27 cellular contexts compared by ENCODE assay signal in the genomic region with DNA sequence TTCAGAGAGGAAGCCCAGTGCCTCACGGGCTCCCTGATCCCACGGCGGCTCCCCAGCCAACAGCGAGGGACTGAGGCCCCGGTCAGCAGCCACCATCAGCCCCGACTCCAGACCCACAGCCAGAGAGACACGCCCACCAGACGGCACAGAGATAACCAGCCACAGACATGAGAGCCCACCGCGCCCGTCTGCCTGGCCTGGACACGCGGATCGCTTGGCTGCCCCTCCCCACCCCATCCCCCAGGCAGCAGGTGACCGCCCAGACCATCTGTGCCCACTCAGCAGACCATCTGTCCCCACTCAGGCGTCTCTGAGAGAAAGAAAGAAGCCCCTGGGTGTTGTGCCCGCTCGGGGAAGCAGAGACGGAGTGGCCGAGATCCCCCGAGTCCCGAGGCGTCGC. TPM values are rescaled to one million over a fixed set of nuclear protein-coding genes. Genes with fewer than 3 reads are reported as not detected.
"Had no signal": no experiment of that assay in that cellular context is flagged by ENCODE, and none has a peak within 500 bp of the region (broad histone marks: within the 10 kb centered on the region; RNA-seq: fewer than 3 reads in every experiment).

No MANE protein-coding gene starts in this region.

- H3K27me3 ChIP-seq: right atrium auricular region had no signal

- H3K4me1 ChIP-seq: heart left ventricle, left lung, right atrium auricular region, upper lobe of right lung had no signal

- H3K9me3 Mint-ChIP-seq: activated CD4-positive, alpha-beta T cell treated with anti-CD3 and anti-CD28 coated beads, Interleukin-2, amount 10 ng/mL, durations not matched to agents 24 days and 14 days; activated naive CD4-positive, alpha-beta T cell treated with anti-CD3 and anti-CD28 coated beads, Interleukin-2, amount 10 ng/mL, durations not matched to agents 7 days and 5 days; activated naive CD8-positive, alpha-beta T cell treated with anti-CD3 and anti-CD28 coated beads, Interleukin-2, amount 50 U/mL, for 24 hours; nephron progenitor cell had no signal

- DNase-seq: activated CD4-positive, alpha-beta T cell treated with anti-CD3 and anti-CD28 coated beads, Interleukin-2, amount 10 ng/mL, durations not matched to agents 24 days and 14 days; activated CD4-positive, CD25-positive, alpha-beta regulatory T cell; activated CD8-positive, alpha-beta T cell treated with anti-CD3 and anti-CD28 coated beads, Interleukin-2, amount 10 ng/mL, durations not matched to agents 7 days and 5 days; activated effector memory CD4-positive, alpha-beta T cell treated with Interleukin-2 at 50 U/mL for 16 hours; activated naive CD4-positive, alpha-beta T cell treated with anti-CD3 and anti-CD28 coated beads, Interleukin-2, amount 10 ng/mL, durations not matched to agents 7 days and 5 days; activated naive CD8-positive, alpha-beta T cell treated with anti-CD3 and anti-CD28 coated beads, Interleukin-2, amount 50 U/mL, for 24 hours; activated T-cell treated with anti-CD3 and anti-CD28 coated beads, Interleukin-2, amount 50 U/mL, for 48 hours; anterior cingulate cortex; brain microvascular endothelial cell; central memory CD4-positive, alpha-beta T cell; erythroblast; heart left ventricle; kidney; left lung; mammary epithelial cell; midbrain; nephron progenitor cell; stimulated activated CD4-positive, alpha-beta T cell treated with anti-CD3 and anti-CD28 coated beads, Interleukin-12 subunit alpha, Interleukin-12 subunit beta, amount 100 ng/mL, for 4 hours; stimulated activated CD4-positive, alpha-beta T cell treated with anti-CD3 and anti-CD28 coated beads, Interleukin-1b, Interleukin-23, amount 100 ng/mL, for 48 hours; stimulated activated CD8-positive, alpha-beta memory T cell treated with anti-CD3 and anti-CD28 coated beads, Interleukin-4, amount 100 ng/mL, for 48 hours; stimulated activated naive CD4-positive, alpha-beta T cell; upper lobe of right lung had no signal

- H3K9me3 ChIP-seq: heart left ventricle, left lung, right atrium auricular region, upper lobe of right lung had no signal

- H3K4me3 Mint-ChIP-seq: activated CD4-positive, alpha-beta T cell treated with anti-CD3 and anti-CD28 coated beads, Interleukin-2, amount 10 ng/mL, durations not matched to agents 24 days and 14 days; activated CD8-positive, alpha-beta T cell treated with anti-CD3 and anti-CD28 coated beads, Interleukin-2, amount 10 ng/mL, durations not matched to agents 7 days and 5 days; activated naive CD4-positive, alpha-beta T cell treated with anti-CD3 and anti-CD28 coated beads, Interleukin-2, amount 10 ng/mL, durations not matched to agents 7 days and 5 days; activated naive CD8-positive, alpha-beta T cell treated with anti-CD3 and anti-CD28 coated beads, Interleukin-2, amount 50 U/mL, for 24 hours; nephron progenitor cell had no signal

- H3K36me3 ChIP-seq: brain microvascular endothelial cell, heart left ventricle, left lung, right atrium auricular region, upper lobe of right lung had no signal

- H3K27ac Mint-ChIP-seq: activated CD4-positive, alpha-beta T cell treated with anti-CD3 and anti-CD28 coated beads, Interleukin-2, amount 10 ng/mL, durations not matched to agents 24 days and 14 days; activated CD8-positive, alpha-beta T cell treated with anti-CD3 and anti-CD28 coated beads, Interleukin-2, amount 10 ng/mL, durations not matched to agents 7 days and 5 days; activated naive CD4-positive, alpha-beta T cell treated with anti-CD3 and anti-CD28 coated beads, Interleukin-2, amount 10 ng/mL, durations not matched to agents 7 days and 5 days; activated naive CD8-positive, alpha-beta T cell treated with anti-CD3 and anti-CD28 coated beads, Interleukin-2, amount 50 U/mL, for 24 hours; progenitor cell of endocrine pancreas had no signal

- H3K27ac ChIP-seq: brain microvascular endothelial cell, coronary artery, heart left ventricle, left lung, right atrium auricular region, upper lobe of right lung had no signal

- H3K36me3 Mint-ChIP-seq: activated naive CD4-positive, alpha-beta T cell treated with anti-CD3 and anti-CD28 coated beads, Interleukin-2, amount 10 ng/mL, durations not matched to agents 7 days and 5 days had no signal

- H3K27me3 Mint-ChIP-seq: activated CD4-positive, alpha-beta T cell treated with anti-CD3 and anti-CD28 coated beads, Interleukin-2, amount 10 ng/mL, durations not matched to agents 24 days and 14 days; activated naive CD4-positive, alpha-beta T cell treated with anti-CD3 and anti-CD28 coated beads, Interleukin-2, amount 10 ng/mL, durations not matched to agents 7 days and 5 days; progenitor cell of endocrine pancreas had no signal

- H3K4me3 ChIP-seq: coronary artery, heart left ventricle, left lung, right atrium auricular region, upper lobe of right lung had no signal

RNA-seq across cellular contexts. Expression of a gene that starts 55.5 kb away (rescaled TPM):
- total RNA-seq: activated CD4-positive, alpha-beta T cell treated with anti-CD3 and anti-CD28 coated beads, Interleukin-2, amount 10 ng/mL, durations not matched to agents 24 days and 14 days; activated CD8-positive, alpha-beta T cell treated with anti-CD3 and anti-CD28 coated beads, Interleukin-2, amount 10 ng/mL, durations not matched to agents 7 days and 5 days; left lung; mammary epithelial cell; myocyte; omental fat pad; right atrium auricular region had no signal
- polyA plus RNA-seq: mammary epithelial cell had no signal

RNA-seq across cellular contexts. Expression of a gene that starts 55.8 kb away (rescaled TPM):
- total RNA-seq: activated CD4-positive, alpha-beta T cell treated with anti-CD3 and anti-CD28 coated beads, Interleukin-2, amount 10 ng/mL, durations not matched to agents 24 days and 14 days; activated CD8-positive, alpha-beta T cell treated with anti-CD3 and anti-CD28 coated beads, Interleukin-2, amount 10 ng/mL, durations not matched to agents 7 days and 5 days; left lung; mammary epithelial cell; myocyte; omental fat pad; right atrium auricular region; upper lobe of right lung had no signal
- polyA plus RNA-seq: heart left ventricle, mammary epithelial cell had no signal
